Comparison of ENCODE assay signal across 12 cellular contexts in the genomic region with DNA sequence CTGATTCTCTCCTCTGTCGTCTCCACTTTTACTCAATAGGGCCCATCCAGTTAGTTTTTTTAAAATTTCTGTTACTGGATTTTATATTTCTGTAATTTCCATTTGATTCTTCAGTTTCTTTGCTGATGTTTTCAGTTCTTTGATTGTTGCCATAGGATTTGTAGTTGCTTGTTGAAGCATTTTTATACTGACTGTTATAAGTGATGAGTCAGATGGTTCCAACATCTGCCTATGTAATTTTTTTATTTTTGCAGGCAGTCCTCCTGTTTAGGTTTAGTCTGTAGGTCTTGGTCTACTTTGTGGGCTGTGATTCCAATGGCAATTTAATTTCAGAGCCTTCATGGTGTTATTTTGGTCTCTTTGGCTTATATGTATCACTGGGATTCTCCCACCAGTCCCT. TPM values are rescaled to one million over a fixed set of nuclear protein-coding genes. Genes with fewer than 3 reads are reported as not detected.
DNase-seq lines count a peak whose midpoint lies in the region; ATAC-seq, FAIRE-seq and TF ChIP-seq lines count a peak whose summit lies in the region.
"Not testable (repeated sequence)": the region's sequence is repeated elsewhere in the genome, so short reads cannot be mapped to it uniquely, and the experiment has no call there.
"Had no signal": no experiment of that assay in that cellular context is flagged by ENCODE, and none has a peak within 500 bp of the region (broad histone marks: within the 10 kb centered on the region; RNA-seq: fewer than 3 reads in every experiment).

No MANE protein-coding gene starts in this region.

- not testable (repeated sequence) for TF ChIP-seq CTCF in HFFc6 (IDR thresholded peaks at IDR 0.05); astrocyte (IDR thresholded peaks at IDR 0.05; ENCODE audit: insufficient read depth, low read depth, low read length); nephron (IDR thresholded peaks at IDR 0.05; ENCODE audit: unreplicated experiment in 3 of 3)

- H3K36me3 ChIP-seq in astrocyte (ENCODE audit: insufficient read depth, low read length); naive thymus-derived CD4-positive, alpha-beta T cell (ENCODE audit: control insufficient read depth in 2 of 3, insufficient read depth in 3 of 3, low read length in 3 of 3): not testable (repeated sequence)

- H3K27me3 Mint-ChIP-seq in HFFc6 (ENCODE audit: insufficient read depth); T-helper 17 cell; activated T-helper 17 cell treated with anti-CD3 and anti-CD28 coated beads, Interleukin-2, amount 50 U/mL, for 72 hours; astrocyte (ENCODE audit: low read depth, unreplicated experiment); naive thymus-derived CD4-positive, alpha-beta T cell; nephron (ENCODE audit: low read depth): not testable (repeated sequence)

- not testable (repeated sequence) for ATAC-seq in T-helper 17 cell; activated T-helper 17 cell treated with anti-CD3 and anti-CD28 coated beads, Interleukin-2, amount 50 U/mL, for 72 hours (replicated peaks); naive thymus-derived CD4-positive, alpha-beta T cell

- H3K27me3 ChIP-seq in astrocyte (ENCODE audit: insufficient read depth, low read length); naive thymus-derived CD4-positive, alpha-beta T cell (ENCODE audit: control insufficient read depth in 2 of 2, insufficient read depth in 2 of 2, low read length in 2 of 2): not testable (repeated sequence)

- peaks cover 43% of the 10 kb centered on the region for H3K79me2 ChIP-seq in astrocyte (ENCODE audit: insufficient read depth, low read length)

- H3K4me3 Mint-ChIP-seq in HFFc6 = not testable (repeated sequence)
- H3K4me3 Mint-ChIP-seq in T-helper 17 cell (peak overlapping the region; percentile 36), astrocyte (ENCODE audit: unreplicated experiment) (peak overlapping the region; percentile 35), nephron (peak overlapping the region; percentile 62 to 65 (median 63))
- peak overlapping the region; percentile 81 for H3K4me3 Mint-ChIP-seq in activated T-helper 17 cell treated with anti-CD3 and anti-CD28 coated beads, Interleukin-2, amount 50 U/mL, for 72 hours
- H3K4me3 Mint-ChIP-seq in naive thymus-derived CD4-positive, alpha-beta T cell = peak overlapping the region in 6 of 10 donors; percentile 14 to 57 (median 46)

- H3K9me3 Mint-ChIP-seq in HFFc6; activated T-helper 17 cell treated with anti-CD3 and anti-CD28 coated beads, Interleukin-2, amount 50 U/mL, for 72 hours; astrocyte (ENCODE audit: unreplicated experiment); naive thymus-derived CD4-positive, alpha-beta T cell; nephron: not testable (repeated sequence)

- H3K27ac Mint-ChIP-seq in HFFc6 = peak overlapping the region; percentile 69; the same call in 1 of the 2 replicates
- not testable (repeated sequence) for H3K27ac Mint-ChIP-seq in T-helper 17 cell; astrocyte (ENCODE audit: unreplicated experiment); nephron
- H3K27ac Mint-ChIP-seq in activated T-helper 17 cell treated with anti-CD3 and anti-CD28 coated beads, Interleukin-2, amount 50 U/mL, for 72 hours = peak overlapping the region; percentile 62
- H3K27ac Mint-ChIP-seq in naive thymus-derived CD4-positive, alpha-beta T cell = peak overlapping the region in 2 of 9 donors; percentile 2 to 62

- not testable (repeated sequence) for H2AFZ ChIP-seq in astrocyte (ENCODE audit: low read depth, low read length)

- not testable (repeated sequence) for H3K4me1 ChIP-seq in astrocyte (ENCODE audit: insufficient read depth, low read length); naive thymus-derived CD4-positive, alpha-beta T cell (ENCODE audit: control insufficient read depth in 2 of 2, insufficient read depth in 2 of 2, low read length in 2 of 2)

- H3K4me2 ChIP-seq in astrocyte (ENCODE audit: low read length) = not testable (repeated sequence)

- peak; percentile 11 for DNase-seq in HFFc6
- DNase-seq in T-helper 17 cell; astrocyte (ENCODE audit: low read depth); naive thymus-derived CD4-positive, alpha-beta T cell: not testable (repeated sequence)

- H3K36me3 Mint-ChIP-seq in HFFc6 (ENCODE audit: low read depth) (peaks cover 19% of the 10 kb centered on the region), nephron (ENCODE audit: low read depth) (peaks cover 20% of the 10 kb centered on the region)
- not testable (repeated sequence) for H3K36me3 Mint-ChIP-seq in T-helper 17 cell (ENCODE audit: low read depth); astrocyte (ENCODE audit: low read depth, unreplicated experiment)
- peaks cover 36% of the 10 kb centered on the region for H3K36me3 Mint-ChIP-seq in activated T-helper 17 cell treated with anti-CD3 and anti-CD28 coated beads, Interleukin-2, amount 50 U/mL, for 72 hours (ENCODE audit: low read depth)
- H3K36me3 Mint-ChIP-seq in naive thymus-derived CD4-positive, alpha-beta T cell = peaks cover 4 to 19% (median 8%) of the 10 kb centered on the region in 5 donors

- peaks cover 25% of the 10 kb centered on the region for H3K4me1 Mint-ChIP-seq in HFFc6 (ENCODE audit: low read depth)
- peaks cover 21% of the 10 kb centered on the region for H3K4me1 Mint-ChIP-seq in T-helper 17 cell
- H3K4me1 Mint-ChIP-seq in activated T-helper 17 cell treated with anti-CD3 and anti-CD28 coated beads, Interleukin-2, amount 50 U/mL, for 72 hours = not testable (repeated sequence)
- peaks cover 11% of the 10 kb centered on the region for H3K4me1 Mint-ChIP-seq in astrocyte (ENCODE audit: low read depth, unreplicated experiment)
- peaks cover 24 to 42% (median 31%) of the 10 kb centered on the region in 7 donors for H3K4me1 Mint-ChIP-seq in naive thymus-derived CD4-positive, alpha-beta T cell
- H3K4me1 Mint-ChIP-seq in nephron = peaks cover 22% of the 10 kb centered on the region

- peaks cover 12% of the 10 kb centered on the region for H4K20me1 ChIP-seq in astrocyte (ENCODE audit: insufficient read depth, low read length)

- H3K4me3 ChIP-seq in astrocyte (ENCODE audit: insufficient read depth, low read depth, low read length); naive thymus-derived CD4-positive, alpha-beta T cell (ENCODE audit: low read length): not testable (repeated sequence)

- not testable (repeated sequence) for H3K27ac ChIP-seq in astrocyte (ENCODE audit: low read depth, low read length); naive thymus-derived CD4-positive, alpha-beta T cell (ENCODE audit: low read depth, low read length)

- H3K9me3 ChIP-seq in T-helper 17 cell (ENCODE audit: control insufficient read depth, low read length, poor library complexity, severe bottlenecking); astrocyte (ENCODE audit: insufficient read depth, low read depth, low read length); naive thymus-derived CD4-positive, alpha-beta T cell (ENCODE audit: control insufficient read depth in 2 of 3, low read length in 3 of 3): not testable (repeated sequence)

- not testable (repeated sequence) for H3K9ac ChIP-seq in astrocyte (ENCODE audit: low read length)

- CTCF ChIA-PET in naive thymus-derived CD4-positive, alpha-beta T cell (lab: Charles Lee) = not testable (repeated sequence)

- intact Hi-C loops in naive thymus-derived CD4-positive, alpha-beta T cell (cut with micrococcal nuclease) = not testable (repeated sequence)

- POLR2A ChIA-PET in naive thymus-derived CD4-positive, alpha-beta T cell (lab: Charles Lee) = not testable (repeated sequence)

- not testable (repeated sequence) for FAIRE-seq in astrocyte (lab: Jason Lieb, UNC)

RNA-seq across cellular contexts. Expression of gene VPREB1, which starts 56.4 kb away (rescaled TPM):
- total RNA-seq in HFFc6 (2021; fragmentation: NEBNext Ultra II Directional; extraction: Animal tissue kit (Norgen Biotek cat#: 25700)) = not detected
- total RNA-seq in T-helper 17 cell (not detected), astrocyte (not detected in 2 replicates)
- total RNA-seq in activated T-helper 17 cell treated with anti-CD3 and anti-CD28 coated beads, Interleukin-2, amount 50 U/mL, for 72 hours = not detected
- total RNA-seq in naive thymus-derived CD4-positive, alpha-beta T cell = not detected
- polyA plus RNA-seq in naive thymus-derived CD4-positive, alpha-beta T cell = not detected
- total RNA-seq: A172; B cell; CD8-positive, alpha-beta memory T cell; H1; H9; HepG2 had no signal
- polyA plus RNA-seq: CD8-positive, alpha-beta memory T cell; H1; HepG2 had no signal
